ENCODE assay signal across 21 cellular contexts in genomic region chr18:59001166-59001565, GRCh38.
"Had no signal": no experiment of that assay in that cellular context is flagged by ENCODE, and none has a peak within 500 bp of the region (broad histone marks: within the 10 kb centered on the region; RNA-seq: fewer than 3 reads in every experiment).

No MANE protein-coding gene starts in this region.

- H3K9me3 ChIP-seq: esophagus squamous epithelium, left lung, lower lobe of right lung, ovary, right atrium auricular region, stomach, upper lobe of left lung, uterus had no signal

- DNase-seq: effector memory CD8-positive, alpha-beta T cell; esophagus squamous epithelium; foreskin fibroblast; immature natural killer cell; left lung; lower lobe of right lung; mesenchymal stem cell; naive thymus-derived CD4-positive, alpha-beta T cell; nephron progenitor cell; ovary; sigmoid colon; stimulated activated CD4-positive, alpha-beta T cell treated with anti-CD3 and anti-CD28 coated beads, Interleukin-2, amount 100 ng/mL, for 24 hours; stimulated activated CD4-positive, alpha-beta T cell treated with anti-CD3 and anti-CD28 coated beads, Interleukin-4, amount 100 ng/mL, for 4 hours; stimulated activated naive B cell treated with anti-CD40 and anti-IgM and Interleukin-4, amounts not matched to agents 10 μg/mL and 1 μg/mL and 100 μg/mL, for 72 hours; stomach; substantia nigra; upper lobe of left lung; uterus had no signal

- H3K27me3 ChIP-seq: esophagus squamous epithelium, left lung, ovary, right atrium auricular region, sigmoid colon, stomach, upper lobe of left lung, uterus had no signal

- H3K4me1 ChIP-seq: left lung had no signal

- H3K27me3 Mint-ChIP-seq: dendritic cell treated with granulocyte-macrophage colony-stimulating factor and Interleukin-4, amounts not matched to agents 40 ng/mL and 50 ng/mL, for 4 days; stimulated activated naive B cell treated with anti-CD40 and anti-IgM and Interleukin-4, amounts not matched to agents 10 μg/mL and 1 μg/mL and 100 μg/mL, for 72 hours had no signal

- H3K4me3 Mint-ChIP-seq: dendritic cell treated with granulocyte-macrophage colony-stimulating factor and Interleukin-4, amounts not matched to agents 40 ng/mL and 50 ng/mL, for 4 days; effector memory CD8-positive, alpha-beta T cell; immature natural killer cell; naive thymus-derived CD4-positive, alpha-beta T cell; nephron progenitor cell; stimulated activated naive B cell treated with anti-CD40 and anti-IgM and Interleukin-4, amounts not matched to agents 10 μg/mL and 1 μg/mL and 100 μg/mL, for 72 hours had no signal

- H3K4me3 ChIP-seq: esophagus squamous epithelium, left lung, lower lobe of right lung, ovary, right atrium auricular region, sigmoid colon, skin epidermis, stomach, upper lobe of left lung, uterus had no signal

- H3K27ac ChIP-seq: esophagus squamous epithelium, left lung, lower lobe of right lung, ovary, sigmoid colon, skin epidermis, stomach, upper lobe of left lung, uterus had no signal

- H3K4me1 Mint-ChIP-seq: immature natural killer cell; naive thymus-derived CD4-positive, alpha-beta T cell had no signal

- ATAC-seq: effector memory CD8-positive, alpha-beta T cell; left lung; lower lobe of right lung; naive thymus-derived CD4-positive, alpha-beta T cell; stimulated activated naive B cell treated with anti-CD40 and anti-IgM and Interleukin-4, amounts not matched to agents 10 μg/mL and 1 μg/mL and 100 μg/mL, for 72 hours had no signal

- H3K27ac Mint-ChIP-seq: dendritic cell treated with granulocyte-macrophage colony-stimulating factor and Interleukin-4, amounts not matched to agents 40 ng/mL and 50 ng/mL, for 4 days; effector memory CD8-positive, alpha-beta T cell; immature natural killer cell; naive thymus-derived CD4-positive, alpha-beta T cell; nephron progenitor cell; stimulated activated naive B cell treated with anti-CD40 and anti-IgM and Interleukin-4, amounts not matched to agents 10 μg/mL and 1 μg/mL and 100 μg/mL, for 72 hours had no signal

- H3K36me3 Mint-ChIP-seq: immature natural killer cell; naive thymus-derived CD4-positive, alpha-beta T cell; stimulated activated naive B cell treated with anti-CD40 and anti-IgM and Interleukin-4, amounts not matched to agents 10 μg/mL and 1 μg/mL and 100 μg/mL, for 72 hours had no signal

- H3K36me3 ChIP-seq: esophagus squamous epithelium, left lung, lower lobe of right lung, ovary, right atrium auricular region, sigmoid colon, stomach, upper lobe of left lung, uterus had no signal

- H3K9me3 Mint-ChIP-seq: dendritic cell treated with granulocyte-macrophage colony-stimulating factor and Interleukin-4, amounts not matched to agents 40 ng/mL and 50 ng/mL, for 4 days; effector memory CD8-positive, alpha-beta T cell; immature natural killer cell; naive thymus-derived CD4-positive, alpha-beta T cell; stimulated activated naive B cell treated with anti-CD40 and anti-IgM and Interleukin-4, amounts not matched to agents 10 μg/mL and 1 μg/mL and 100 μg/mL, for 72 hours had no signal
